ENCODE assay signal across 15 cellular contexts in the genomic region with DNA sequence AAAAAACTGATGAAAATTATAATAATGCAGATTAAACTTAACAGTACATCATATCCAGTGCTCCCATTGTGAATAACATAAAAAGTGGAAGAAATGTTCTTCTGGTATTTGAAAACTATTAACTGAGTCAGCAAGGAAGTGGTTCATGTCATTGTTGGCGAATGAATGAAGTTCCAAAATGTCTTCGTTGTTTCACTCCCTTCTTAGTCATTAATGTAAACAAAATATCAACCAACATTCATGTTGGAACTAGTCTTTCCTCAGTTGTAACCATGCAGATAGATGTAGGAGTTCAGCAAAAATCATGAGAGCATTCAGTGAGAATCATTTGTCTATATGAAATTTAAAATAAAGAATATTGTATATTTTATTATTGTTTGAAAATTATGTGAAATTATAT. TPM values are rescaled to one million over a fixed set of nuclear protein-coding genes. Genes with fewer than 3 reads are reported as not detected.
DNase-seq lines count a peak whose midpoint lies in the region; ATAC-seq lines count a peak whose summit lies in the region.
"Had no signal": no experiment of that assay in that cellular context is flagged by ENCODE, and none has a peak within 500 bp of the region (broad histone marks: within the 10 kb centered on the region; RNA-seq: fewer than 3 reads in every experiment).

No MANE protein-coding gene starts in this region.

- peak; percentile 18 for DNase-seq in Daoy (ENCODE audit: low read depth)
- peak; percentile 61 for DNase-seq in LHCN-M2 (ENCODE audit: low read depth)
- peak; percentile 39 for DNase-seq in dermis blood vessel endothelial cell
- DNase-seq in lung microvascular endothelial cell (ENCODE audit: low read depth in 2 of 2) = peak; percentile 7 to 50
- no peak for DNase-seq in SJCRH30
- no peak for DNase-seq in H4 (ENCODE audit: low spot score)
- DNase-seq: Caco-2, NCI-H1694, NCI-H524 treated with DMSO at 0.1 percent for 48 hours, nucleus accumbens, Peyer's patch, small intestine had no signal

- H3K36me3 ChIP-seq in SJCRH30 = peaks cover 4% of the 10 kb centered on the region; the same call in 1 of the 2 replicates
- H3K36me3 ChIP-seq: Peyer's patch had no signal

- no peak overlapping the region for H3K27ac ChIP-seq in SJCRH30
- H3K27ac ChIP-seq: KMS-11, Peyer's patch had no signal

- peaks cover 9% of the 10 kb centered on the region for H3K4me1 ChIP-seq in SJCRH30
- H3K4me1 ChIP-seq: Caco-2 had no signal

- no peaks in the 10 kb centered on the region for H3K9me3 ChIP-seq in SJCRH30 (replicated peaks)
- H3K9me3 ChIP-seq: Caco-2, Peyer's patch had no signal

- H3K27me3 ChIP-seq in SJCRH30 = no peaks in the 10 kb centered on the region
- H3K27me3 ChIP-seq: Peyer's patch had no signal

- no peak overlapping the region for H3K4me3 ChIP-seq in SJCRH30
- H3K4me3 ChIP-seq: Peyer's patch had no signal

- no peak for ATAC-seq in activated CD4-positive, CD25-positive, alpha-beta regulatory T cell treated with anti-CD3 and anti-CD28 coated beads, Interleukin-2, amount 50 U/mL, for 24 hours
- no peak for ATAC-seq in GM18858 (IDR thresholded peaks at IDR 0.05; ENCODE audit: unreplicated experiment)

RNA-seq across cellular contexts. Expression of a gene that starts 44.1 kb away (rescaled TPM):
- 14.4 and 20.2 TPM in 2 replicates for total RNA-seq in Daoy (2014; rRNA removed; shearing (Covaris generic))
- total RNA-seq in LHCN-M2 (2014; rRNA removed) (16.4 and 20.0 TPM in 2 replicates), dermis blood vessel endothelial cell (30.8 and 37.7 TPM in 2 replicates), lung microvascular endothelial cell (24.6 and 32.7 TPM in 2 replicates)
- 9.4 TPM for polyA plus RNA-seq in LHCN-M2 (2012)
- 37.4 and 42.4 TPM in 2 replicates for total RNA-seq in SJCRH30 (2014; rRNA removed; shearing (Covaris generic))
- 17.2 and 24.3 TPM in 2 replicates for total RNA-seq in H4 (2014; rRNA removed; shearing (Covaris generic))

Comparison
In these comparisons a context has a peak if more than half of its experiments do, and no peak if none do; other contexts are left out.
1. DNase-seq: peak in Daoy (single experiment), LHCN-M2 (single experiment), dermis blood vessel endothelial cell (single experiment) and lung microvascular endothelial cell (2 of 2); none in SJCRH30 (0 of 2) and H4 (single experiment).